In the genomic region with DNA sequence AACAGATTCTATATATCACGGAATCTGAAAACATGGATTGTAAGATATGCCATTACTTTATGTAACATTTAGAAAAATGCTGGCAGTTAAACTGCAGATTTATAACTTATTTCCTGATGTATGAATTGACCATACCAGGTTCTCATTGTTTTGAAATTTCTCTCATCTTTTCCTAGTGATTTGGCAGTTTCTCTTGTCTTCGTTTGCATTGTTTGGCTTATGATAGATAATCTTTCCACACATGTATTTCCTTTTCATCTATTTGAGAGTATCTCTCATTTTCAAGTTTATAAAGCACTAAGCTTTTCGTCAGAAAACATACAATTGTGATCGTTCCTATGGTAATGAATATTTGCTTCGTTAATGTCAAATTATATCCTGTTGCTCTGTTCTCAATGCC, we compare ENCODE assay signal across 31 cellular contexts.
"Had no signal": no experiment of that assay in that cellular context is flagged by ENCODE, and none has a peak within 500 bp of the region (broad histone marks: within the 10 kb centered on the region; RNA-seq: fewer than 3 reads in every experiment).

No MANE protein-coding gene starts in this region.

- H3K36me3 ChIP-seq: ascending aorta, brain microvascular endothelial cell, breast epithelium, WERI-Rb-1 had no signal

- H3K4me1 ChIP-seq: body of pancreas, breast epithelium had no signal

- ATAC-seq: activated CD4-positive, alpha-beta T cell treated with anti-CD3 and anti-CD28 coated beads for 36 hours; activated CD8-positive, alpha-beta memory T cell treated with anti-CD3 and anti-CD28 coated beads, Interleukin-2, amount 10 ng/mL, durations not matched to agents 7 days and 5 days; activated CD8-positive, alpha-beta T cell treated with anti-CD3 and anti-CD28 coated beads, Interleukin-2, amount 10 ng/mL, durations not matched to agents 7 days and 5 days; activated naive CD8-positive, alpha-beta T cell treated with anti-CD3 and anti-CD28 coated beads, Interleukin-2, amount 50 U/mL, for 24 hours; body of pancreas; WTC11 had no signal

- H3K27ac ChIP-seq: body of pancreas, brain microvascular endothelial cell, breast epithelium, WERI-Rb-1 had no signal

- H3K9me3 ChIP-seq: ascending aorta, body of pancreas, breast epithelium had no signal

- H3K4me3 ChIP-seq: ascending aorta, body of pancreas, breast epithelium had no signal

- H3K27me3 ChIP-seq: ascending aorta, body of pancreas, brain microvascular endothelial cell, breast epithelium had no signal

- DNase-seq: activated CD4-positive, alpha-beta memory T cell treated with anti-CD3 and anti-CD28 coated beads, Interleukin-2, amount 10 ng/mL, durations not matched to agents 7 days and 5 days; activated CD4-positive, alpha-beta T cell treated with anti-CD3 and anti-CD28 coated beads for 1 hour; activated CD4-positive, alpha-beta T cell treated with anti-CD3 and anti-CD28 coated beads for 36 hours; activated CD4-positive, alpha-beta T cell treated with anti-CD3 and anti-CD28 coated beads for 48 hours; activated CD4-positive, alpha-beta T cell treated with anti-CD3 and anti-CD28 coated beads, Interleukin-2, amount 10 ng/mL, durations not matched to agents 7 days and 5 days; activated CD4-positive, alpha-beta T cell treated with anti-CD3 and anti-CD28 coated beads, Interleukin-2, amount 50 U/mL, for 48 hours; activated CD4-positive, CD25-positive, alpha-beta regulatory T cell; activated CD8-positive, alpha-beta memory T cell treated with anti-CD3 and anti-CD28 coated beads for 24 hours; activated CD8-positive, alpha-beta memory T cell treated with anti-CD3 and anti-CD28 coated beads, Interleukin-2, amount 10 ng/mL, durations not matched to agents 7 days and 5 days; activated CD8-positive, alpha-beta memory T cell treated with anti-CD3 and anti-CD28 coated beads, Interleukin-2, amount 50 U/mL, for 48 hours; activated CD8-positive, alpha-beta T cell treated with anti-CD3 and anti-CD28 coated beads, Interleukin-2, amount 10 ng/mL, durations not matched to agents 7 days and 5 days; activated effector memory CD4-positive, alpha-beta T cell treated with Interleukin-2 at 50 U/mL for 16 hours; activated gamma-delta T cell; activated naive CD4-positive, alpha-beta T cell treated with anti-CD3 and anti-CD28 coated beads, Interleukin-2, amount 10 ng/mL, durations not matched to agents 7 days and 5 days; activated naive CD4-positive, alpha-beta T cell treated with Interleukin-2 at 50 U/mL for 16 hours; activated naive CD8-positive, alpha-beta T cell treated with anti-CD3 and anti-CD28 coated beads, Interleukin-2, amount 10 ng/mL, durations not matched to agents 7 days and 5 days; activated naive CD8-positive, alpha-beta T cell treated with anti-CD3 and anti-CD28 coated beads, Interleukin-2, amount 50 U/mL, for 24 hours; activated T-cell treated with anti-CD3 and anti-CD28 coated beads, Interleukin-2, amount 50 U/mL, for 24 hours; activated T-cell treated with anti-CD3 and anti-CD28 coated beads, Interleukin-2, amount 50 U/mL, for 48 hours; amygdala; anterior cingulate cortex; body of pancreas; brain microvascular endothelial cell; central memory CD4-positive, alpha-beta T cell; T-helper 1 cell; T-helper 2 cell; T-helper 9 cell; WERI-Rb-1 had no signal
